Comparison of ENCODE assay signal across 20 cellular contexts in the genomic region with DNA sequence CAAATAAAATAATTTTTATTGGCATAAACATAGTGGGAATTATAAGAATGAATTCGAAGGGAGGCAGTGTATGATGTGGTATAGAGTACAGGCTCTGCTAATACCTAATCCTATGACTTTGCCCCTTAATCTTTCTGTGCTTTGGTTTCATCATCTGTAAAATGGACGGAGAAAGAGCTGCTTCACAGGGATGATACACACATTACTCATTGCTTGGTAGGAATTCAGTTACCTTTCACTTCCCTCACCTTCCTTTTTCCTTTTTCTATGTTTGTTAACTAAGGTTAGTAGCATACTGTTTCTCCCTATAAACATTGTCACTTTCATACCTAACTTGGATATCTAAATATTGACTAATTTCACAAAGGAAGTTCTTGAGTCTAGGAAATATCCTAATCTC.
"Had no signal": no experiment of that assay in that cellular context is flagged by ENCODE, and none has a peak within 500 bp of the region (broad histone marks: within the 10 kb centered on the region; RNA-seq: fewer than 3 reads in every experiment).

No MANE protein-coding gene starts in this region.

- H3K4me1 Mint-ChIP-seq: activated CD4-positive, alpha-beta T cell treated with anti-CD3 and anti-CD28 coated beads for 36 hours; nephron had no signal

- H3K27me3 Mint-ChIP-seq: activated CD4-positive, alpha-beta T cell treated with anti-CD3 and anti-CD28 coated beads for 36 hours; activated naive CD4-positive, alpha-beta T cell treated with anti-CD3 and anti-CD28 coated beads, Interleukin-2, amount 10 ng/mL, durations not matched to agents 7 days and 5 days; activated naive CD8-positive, alpha-beta T cell treated with anti-CD3 and anti-CD28 coated beads, Interleukin-2, amount 10 ng/mL, durations not matched to agents 7 days and 5 days had no signal

- H3K9me3 Mint-ChIP-seq: activated naive CD4-positive, alpha-beta T cell treated with anti-CD3 and anti-CD28 coated beads, Interleukin-2, amount 10 ng/mL, durations not matched to agents 7 days and 5 days; activated naive CD8-positive, alpha-beta T cell treated with anti-CD3 and anti-CD28 coated beads, Interleukin-2, amount 10 ng/mL, durations not matched to agents 7 days and 5 days; activated T-cell treated with anti-CD3 and anti-CD28 coated beads, Interleukin-2, amount 50 U/mL, for 72 hours; endodermal cell; nephron; T-helper 2 cell treated with Interferon-gamma antibody and Interleukin-4, amounts not matched to agents 5 μg/mL and 100 μg/mL, for 36 hours had no signal

- ATAC-seq: activated CD4-positive, alpha-beta T cell treated with anti-CD3 and anti-CD28 coated beads for 36 hours; activated T-cell treated with anti-CD3 and anti-CD28 coated beads, Interleukin-2, amount 50 U/mL, for 72 hours; gastrocnemius medialis; left cardiac atrium; left ventricle myocardium superior; right lobe of liver had no signal

- H3K4me3 ChIP-seq: gastrocnemius medialis, right lobe of liver, tibial nerve had no signal

- H3K27ac Mint-ChIP-seq: activated CD4-positive, alpha-beta T cell treated with anti-CD3 and anti-CD28 coated beads for 36 hours; activated naive CD4-positive, alpha-beta T cell treated with anti-CD3 and anti-CD28 coated beads, Interleukin-2, amount 10 ng/mL, durations not matched to agents 7 days and 5 days; activated naive CD8-positive, alpha-beta T cell treated with anti-CD3 and anti-CD28 coated beads, Interleukin-2, amount 10 ng/mL, durations not matched to agents 7 days and 5 days; activated T-cell treated with anti-CD3 and anti-CD28 coated beads, Interleukin-2, amount 50 U/mL, for 72 hours; endodermal cell; nephron; T-helper 2 cell treated with Interferon-gamma antibody and Interleukin-4, amounts not matched to agents 5 μg/mL and 100 μg/mL, for 36 hours had no signal

- H3K4me3 Mint-ChIP-seq: activated CD4-positive, alpha-beta T cell treated with anti-CD3 and anti-CD28 coated beads for 36 hours; activated naive CD4-positive, alpha-beta T cell treated with anti-CD3 and anti-CD28 coated beads, Interleukin-2, amount 10 ng/mL, durations not matched to agents 7 days and 5 days; activated naive CD8-positive, alpha-beta T cell treated with anti-CD3 and anti-CD28 coated beads, Interleukin-2, amount 10 ng/mL, durations not matched to agents 7 days and 5 days; activated T-cell treated with anti-CD3 and anti-CD28 coated beads, Interleukin-2, amount 50 U/mL, for 72 hours; endodermal cell; nephron; T-helper 2 cell treated with Interferon-gamma antibody and Interleukin-4, amounts not matched to agents 5 μg/mL and 100 μg/mL, for 36 hours had no signal

- H3K27me3 ChIP-seq: brain microvascular endothelial cell, gastrocnemius medialis, right lobe of liver, tibial nerve had no signal

- DNase-seq: activated CD4-positive, alpha-beta T cell treated with anti-CD3 and anti-CD28 coated beads for 36 hours; activated CD4-positive, CD25-positive, alpha-beta regulatory T cell; activated effector memory CD4-positive, alpha-beta T cell treated with Interleukin-2 at 50 U/mL for 16 hours; activated naive CD4-positive, alpha-beta T cell treated with anti-CD3 and anti-CD28 coated beads, Interleukin-2, amount 10 ng/mL, durations not matched to agents 7 days and 5 days; activated naive CD8-positive, alpha-beta T cell treated with anti-CD3 and anti-CD28 coated beads, Interleukin-2, amount 10 ng/mL, durations not matched to agents 7 days and 5 days; activated T-cell treated with anti-CD3 and anti-CD28 coated beads for 4 hours; activated T-cell treated with anti-CD3 and anti-CD28 coated beads, Interleukin-2, amount 50 U/mL, for 72 hours; brain microvascular endothelial cell; central memory CD4-positive, alpha-beta T cell; endodermal cell; gastrocnemius medialis; glutamatergic neuron; left cardiac atrium; left ventricle myocardium superior; right lobe of liver; stimulated activated CD4-positive, alpha-beta T cell treated with anti-CD3 and anti-CD28 coated beads, Interleukin-2, amount 100 ng/mL, for 48 hours; stimulated activated naive CD4-positive, alpha-beta T cell treated with Interleukin-2 at 50 U/mL for 16 hours had no signal

- H3K36me3 ChIP-seq: brain microvascular endothelial cell, gastrocnemius medialis, right lobe of liver, tibial nerve had no signal
